In the genomic region with DNA sequence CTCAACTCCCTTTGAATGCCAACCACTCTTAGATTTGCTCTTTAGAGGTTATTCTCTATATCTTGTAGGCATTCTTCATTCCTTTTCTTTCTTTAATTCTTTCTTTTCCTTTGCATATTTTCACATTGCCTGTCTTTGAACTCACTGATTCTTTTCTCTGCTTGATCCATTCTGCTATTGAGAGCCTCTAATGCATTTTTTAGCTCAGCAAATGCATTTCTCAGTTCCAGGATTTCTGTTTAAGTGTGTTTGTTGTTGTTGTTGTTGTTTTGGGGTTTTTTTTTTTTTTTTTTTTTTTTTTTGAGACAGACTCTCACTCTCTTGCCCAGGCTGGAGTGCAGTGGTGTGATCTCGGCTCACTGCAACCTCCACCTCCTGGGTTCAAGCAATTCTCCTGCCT, we compare ENCODE assay signal across 1 cellular context.
A peak's percentile ranks its signal among the peaks of the same experiment; 100 is the strongest.
TF ChIP-seq lines count a peak whose summit lies in the region.

No MANE protein-coding gene starts in this region.

TF ChIP-seq in K562, 482 proteins besides CTCF, POLR2A, EP300 and RAD21 (continued from another document and continues in another):
- TF ChIP-seq, protein P1, sequence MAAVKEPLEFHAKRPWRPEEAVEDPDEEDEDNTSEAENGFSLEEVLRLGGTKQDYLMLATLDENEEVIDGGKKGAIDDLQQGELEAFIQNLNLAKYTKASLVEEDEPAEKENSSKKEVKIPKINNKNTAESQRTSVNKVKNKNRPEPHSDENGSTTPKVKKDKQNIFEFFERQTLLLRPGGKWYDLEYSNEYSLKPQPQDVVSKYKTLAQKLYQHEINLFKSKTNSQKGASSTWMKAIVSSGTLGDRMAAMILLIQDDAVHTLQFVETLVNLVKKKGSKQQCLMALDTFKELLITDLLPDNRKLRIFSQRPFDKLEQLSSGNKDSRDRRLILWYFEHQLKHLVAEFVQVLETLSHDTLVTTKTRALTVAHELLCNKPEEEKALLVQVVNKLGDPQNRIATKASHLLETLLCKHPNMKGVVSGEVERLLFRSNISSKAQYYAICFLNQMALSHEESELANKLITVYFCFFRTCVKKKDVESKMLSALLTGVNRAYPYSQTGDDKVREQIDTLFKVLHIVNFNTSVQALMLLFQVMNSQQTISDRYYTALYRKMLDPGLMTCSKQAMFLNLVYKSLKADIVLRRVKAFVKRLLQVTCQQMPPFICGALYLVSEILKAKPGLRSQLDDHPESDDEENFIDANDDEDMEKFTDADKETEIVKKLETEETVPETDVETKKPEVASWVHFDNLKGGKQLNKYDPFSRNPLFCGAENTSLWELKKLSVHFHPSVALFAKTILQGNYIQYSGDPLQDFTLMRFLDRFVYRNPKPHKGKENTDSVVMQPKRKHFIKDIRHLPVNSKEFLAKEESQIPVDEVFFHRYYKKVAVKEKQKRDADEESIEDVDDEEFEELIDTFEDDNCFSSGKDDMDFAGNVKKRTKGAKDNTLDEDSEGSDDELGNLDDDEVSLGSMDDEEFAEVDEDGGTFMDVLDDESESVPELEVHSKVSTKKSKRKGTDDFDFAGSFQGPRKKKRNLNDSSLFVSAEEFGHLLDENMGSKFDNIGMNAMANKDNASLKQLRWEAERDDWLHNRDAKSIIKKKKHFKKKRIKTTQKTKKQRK (IDR thresholded peaks at IDR 0.05; ENCODE audit: borderline replicate concordance, low read depth, low read length) = no peak
- TF ChIP-seq, protein P2, sequence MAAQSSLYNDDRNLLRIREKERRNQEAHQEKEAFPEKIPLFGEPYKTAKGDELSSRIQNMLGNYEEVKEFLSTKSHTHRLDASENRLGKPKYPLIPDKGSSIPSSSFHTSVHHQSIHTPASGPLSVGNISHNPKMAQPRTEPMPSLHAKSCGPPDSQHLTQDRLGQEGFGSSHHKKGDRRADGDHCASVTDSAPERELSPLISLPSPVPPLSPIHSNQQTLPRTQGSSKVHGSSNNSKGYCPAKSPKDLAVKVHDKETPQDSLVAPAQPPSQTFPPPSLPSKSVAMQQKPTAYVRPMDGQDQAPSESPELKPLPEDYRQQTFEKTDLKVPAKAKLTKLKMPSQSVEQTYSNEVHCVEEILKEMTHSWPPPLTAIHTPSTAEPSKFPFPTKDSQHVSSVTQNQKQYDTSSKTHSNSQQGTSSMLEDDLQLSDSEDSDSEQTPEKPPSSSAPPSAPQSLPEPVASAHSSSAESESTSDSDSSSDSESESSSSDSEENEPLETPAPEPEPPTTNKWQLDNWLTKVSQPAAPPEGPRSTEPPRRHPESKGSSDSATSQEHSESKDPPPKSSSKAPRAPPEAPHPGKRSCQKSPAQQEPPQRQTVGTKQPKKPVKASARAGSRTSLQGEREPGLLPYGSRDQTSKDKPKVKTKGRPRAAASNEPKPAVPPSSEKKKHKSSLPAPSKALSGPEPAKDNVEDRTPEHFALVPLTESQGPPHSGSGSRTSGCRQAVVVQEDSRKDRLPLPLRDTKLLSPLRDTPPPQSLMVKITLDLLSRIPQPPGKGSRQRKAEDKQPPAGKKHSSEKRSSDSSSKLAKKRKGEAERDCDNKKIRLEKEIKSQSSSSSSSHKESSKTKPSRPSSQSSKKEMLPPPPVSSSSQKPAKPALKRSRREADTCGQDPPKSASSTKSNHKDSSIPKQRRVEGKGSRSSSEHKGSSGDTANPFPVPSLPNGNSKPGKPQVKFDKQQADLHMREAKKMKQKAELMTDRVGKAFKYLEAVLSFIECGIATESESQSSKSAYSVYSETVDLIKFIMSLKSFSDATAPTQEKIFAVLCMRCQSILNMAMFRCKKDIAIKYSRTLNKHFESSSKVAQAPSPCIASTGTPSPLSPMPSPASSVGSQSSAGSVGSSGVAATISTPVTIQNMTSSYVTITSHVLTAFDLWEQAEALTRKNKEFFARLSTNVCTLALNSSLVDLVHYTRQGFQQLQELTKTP (IDR thresholded peaks at IDR 0.05; ENCODE audit: low read depth in 1 of 2, partially characterized antibody in 2 of 2) = peak in 1 of 2 experiments; percentile 22
- TF ChIP-seq KDM2B (CRISPR knock-in tag; IDR thresholded peaks at IDR 0.05) (no peak), CBX1 (IDR thresholded peaks at IDR 0.05; ENCODE audit: low read depth) (peak; percentile 70; the same call in 1 of the 2 replicates), DDX20 (tag; IDR thresholded peaks at IDR 0.05; ENCODE audit: low read depth) (no peak), ZNF445 (CRISPR knock-in tag; IDR thresholded peaks at IDR 0.05; ENCODE audit: low read depth) (no peak), CBFA2T3 (IDR thresholded peaks at IDR 0.05) (no peak), EHMT2 (IDR thresholded peaks at IDR 0.05) (peak; percentile 67; the same call in 1 of the 2 replicates), HDAC2 (IDR thresholded peaks at IDR 0.05) (no peak), ZNF347 (CRISPR knock-in tag; IDR thresholded peaks at IDR 0.05; ENCODE audit: low read depth) (no peak), ZSCAN29 (IDR thresholded peaks at IDR 0.05) (no peak), NFE2 (IDR thresholded peaks at IDR 0.05; ENCODE audit: low read depth) (no peak), ZNF609 (CRISPR knock-in tag; IDR thresholded peaks at IDR 0.05; ENCODE audit: borderline replicate concordance) (no peak), MCM3 (IDR thresholded peaks at IDR 0.05) (no peak), SETDB1 (IDR thresholded peaks at IDR 0.05; ENCODE audit: low read length) (no peak), TCF7 (IDR thresholded peaks at IDR 0.05; ENCODE audit: borderline replicate concordance) (no peak), KAT7 (CRISPR knock-in tag; IDR thresholded peaks at IDR 0.05; ENCODE audit: borderline replicate concordance) (no peak), MEF2A (IDR thresholded peaks at IDR 0.05; ENCODE audit: control insufficient read depth, low read depth, low read length) (0 out of 2 replicates have a peak, but pooled peaks have one; percentile 38), ZNF561 (CRISPR knock-in tag; conservative IDR thresholded peaks at IDR 0.05) (no peak), DMBX1 (CRISPR knock-in tag; IDR thresholded peaks at IDR 0.05; ENCODE audit: borderline replicate concordance) (no peak), EP400 (IDR thresholded peaks at IDR 0.05) (peak; percentile 39; the same call in 1 of the 2 replicates), TAF15 (IDR thresholded peaks at IDR 0.05; ENCODE audit: low read depth, low read length) (no peak), DLX4 (CRISPR knock-in tag; IDR thresholded peaks at IDR 0.05) (no peak), ZNF263 (CRISPR knock-in tag; IDR thresholded peaks at IDR 0.05; ENCODE audit: borderline replicate concordance) (no peak), SREBF1 (IDR thresholded peaks at IDR 0.05; ENCODE audit: borderline replicate concordance, low read depth, low read length) (no peak), HLTF (IDR thresholded peaks at IDR 0.05) (peak; percentile 99), ZNF280A (IDR thresholded peaks at IDR 0.05; ENCODE audit: low read depth, partially characterized antibody) (peak; percentile 97), ARNT (IDR thresholded peaks at IDR 0.05) (peak in 1 of 2 experiments; percentile 35; a peak in 1 of 4 replicates), ATF6 (CRISPR knock-in tag; IDR thresholded peaks at IDR 0.05) (no peak), FOXK2 (conservative IDR thresholded peaks at IDR 0.05 in 1 of 2, IDR thresholded peaks at IDR 0.05 in 1 of 2; ENCODE audit: low read depth in 2 of 2) (peak; percentile 39 to 69; a peak in 3 of 4 replicates), ID3 (CRISPR knock-in tag; IDR thresholded peaks at IDR 0.05) (no peak), ID3 (tag; IDR thresholded peaks at IDR 0.05) (no peak), KDM5B (IDR thresholded peaks at IDR 0.05; ENCODE audit: insufficient replicate concordance, low read depth, low read length) (no peak), ZNF444 (CRISPR knock-in tag; IDR thresholded peaks at IDR 0.05) (no peak), ATF2 (CRISPR knock-in tag; IDR thresholded peaks at IDR 0.05) (no peak), ZEB2 (IDR thresholded peaks at IDR 0.05) (peak; percentile 85), ZNF3 (CRISPR knock-in tag; IDR thresholded peaks at IDR 0.05) (no peak), NCOR1 (IDR thresholded peaks at IDR 0.05) (0 out of 2 replicates have a peak, but pooled peaks have one; percentile 16), ZNF395 (CRISPR knock-in tag; IDR thresholded peaks at IDR 0.05) (no peak)
- TF ChIP-seq, protein P3, sequence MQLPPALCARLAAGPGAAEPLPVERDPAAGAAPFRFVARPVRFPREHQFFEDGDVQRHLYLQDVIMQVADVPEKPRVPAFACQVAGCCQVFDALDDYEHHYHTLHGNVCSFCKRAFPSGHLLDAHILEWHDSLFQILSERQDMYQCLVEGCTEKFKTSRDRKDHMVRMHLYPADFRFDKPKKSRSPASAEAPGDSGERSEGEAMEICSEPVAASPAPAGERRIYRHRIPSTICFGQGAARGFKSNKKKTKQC (CRISPR knock-in tag; IDR thresholded peaks at IDR 0.05) = no peak
